Comparison of ENCODE assay signal across 21 cellular contexts in the genomic region with DNA sequence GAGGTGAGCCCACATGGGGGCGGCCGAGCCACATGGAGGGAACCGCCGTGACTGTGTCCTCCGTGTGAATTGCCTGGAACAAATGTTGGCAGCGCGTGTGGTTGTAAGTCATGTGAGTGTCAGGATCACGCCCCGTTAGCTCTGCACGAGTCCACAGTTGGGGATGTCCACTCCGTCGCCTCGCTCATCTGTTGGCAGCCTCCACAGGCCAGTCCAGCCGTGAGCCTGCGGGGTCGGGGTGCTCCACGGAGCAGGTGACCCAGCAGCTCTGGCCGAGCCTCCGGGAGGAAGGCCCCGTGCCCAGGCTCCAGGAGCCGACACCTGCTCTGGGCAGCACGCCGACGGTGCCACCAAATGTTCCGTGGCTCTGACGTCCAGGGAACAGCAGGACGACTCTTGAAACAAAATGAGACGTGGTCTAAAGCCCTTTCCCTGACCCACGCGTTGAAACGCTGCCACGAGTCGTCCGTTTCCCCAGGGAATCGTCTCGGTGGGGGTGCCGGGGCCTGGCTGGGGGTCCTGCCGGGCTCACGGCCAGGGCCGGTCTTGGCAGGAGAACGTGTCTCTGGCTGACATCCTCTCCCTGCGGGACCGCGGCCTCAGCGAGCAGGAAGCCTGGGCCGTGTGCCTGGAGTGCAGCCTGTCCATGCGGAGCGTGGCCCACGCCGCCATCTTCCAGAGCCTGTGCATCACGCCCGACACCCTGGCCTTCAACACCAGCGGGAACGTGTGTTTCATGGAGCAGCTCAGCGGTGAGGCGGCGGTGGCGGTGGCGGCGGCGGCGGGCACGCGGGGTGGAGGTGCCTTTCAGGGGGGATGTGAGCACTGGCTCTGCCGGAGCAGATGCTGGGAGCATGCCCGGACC. TPM values are rescaled to one million over a fixed set of nuclear protein-coding genes. Genes with fewer than 3 reads are reported as not detected.
DNase-seq lines count a peak whose midpoint lies in the region; ATAC-seq and TF ChIP-seq lines count a peak whose summit lies in the region.
"Had no signal": no experiment of that assay in that cellular context is flagged by ENCODE, and none has a peak within 500 bp of the region (broad histone marks: within the 10 kb centered on the region; RNA-seq: fewer than 3 reads in every experiment).

No MANE protein-coding gene starts in this region.

- intact Hi-C loops in cardiac septum (cut with DNase I) = no loop called here
- intact Hi-C loops in right cardiac atrium (cut with DNase I) = no loop called here
- intact Hi-C loops in testis (cut with DNase I; ENCODE audit: low total_unique reads) = no loop called here

- no peak for TF ChIP-seq POLR2A in testis (IDR thresholded peaks at IDR 0.05)

- H3K9me3 ChIP-seq in right atrium auricular region (no peaks in the 10 kb centered on the region), right cardiac atrium (ENCODE audit: control insufficient read depth, low read length) (no peaks in the 10 kb centered on the region), testis (no peaks in the 10 kb centered on the region)
- H3K9me3 ChIP-seq: A549, ascending aorta, Caco-2, stomach had no signal

- H3K27ac ChIP-seq in right atrium auricular region = no peak overlapping the region
- H3K27ac ChIP-seq in right cardiac atrium (ENCODE audit: low read length) = no peak overlapping the region
- no peak overlapping the region for H3K27ac ChIP-seq in testis
- H3K27ac ChIP-seq: A549, ascending aorta, HL-60, stomach had no signal

- H3K36me3 ChIP-seq in right atrium auricular region = no peaks in the 10 kb centered on the region
- no peaks in the 10 kb centered on the region for H3K36me3 ChIP-seq in testis (ENCODE audit: low read depth, missing control alignments)
- H3K36me3 ChIP-seq: ascending aorta, stomach had no signal

- H3K4me1 ChIP-seq in right atrium auricular region (no peaks in the 10 kb centered on the region), right cardiac atrium (ENCODE audit: control insufficient read depth, insufficient read depth, low read length) (no peaks in the 10 kb centered on the region), testis (peaks cover 3% of the 10 kb centered on the region)
- H3K4me1 ChIP-seq: A549, ascending aorta, stomach had no signal

- no peak overlapping the region for H3K4me3 ChIP-seq in right atrium auricular region
- H3K4me3 ChIP-seq in right cardiac atrium (ENCODE audit: low read length) = no peak overlapping the region
- no peak overlapping the region for H3K4me3 ChIP-seq in testis
- H3K4me3 ChIP-seq: A549, ascending aorta, GM23338, stomach had no signal

- 72% methylated on average over 66 of the region's 66 CpGs for WGBS in right cardiac atrium
- WGBS in testis, 2 donors = 59 to 66% methylated on average over 16 to 66 of the region's 66 CpGs

- ATAC-seq in right cardiac atrium = peak; percentile 14 to 16
- ATAC-seq: A549, GM23338 had no signal

- H3K27me3 ChIP-seq in right atrium auricular region = no peaks in the 10 kb centered on the region
- H3K27me3 ChIP-seq in right cardiac atrium (ENCODE audit: control insufficient read depth, insufficient read depth) = no peaks in the 10 kb centered on the region
- H3K27me3 ChIP-seq in testis = no peaks in the 10 kb centered on the region
- H3K27me3 ChIP-seq: ascending aorta had no signal

- DNase-seq in cardiac septum (ENCODE audit: low spot score) = peak; percentile 69
- no peak for DNase-seq in right atrium auricular region (ENCODE audit: low spot score)
- DNase-seq in right cardiac atrium = peak in 2 of 3 donors; percentile 67 to 76
- DNase-seq in nucleus accumbens (lab: John Stamatoyannopoulos, UW) = peak in 32 of 56 donors; percentile 17 to 88 (median 58)
- peak; percentile 63 for DNase-seq in testis
- no peak for DNase-seq in DMS53 (lab: John Stamatoyannopoulos, UW)
- no peak for DNase-seq in foreskin melanocyte
- no peak for DNase-seq in activated CD4-positive, alpha-beta T cell treated with anti-CD3 and anti-CD28 coated beads, Interleukin-2, amount 50 U/mL, for 1 hour
- DNase-seq: effector CD4-positive, alpha-beta T cell; NCI-H1092 treated with DMSO at 0.1 percent for 48 hours; NCI-H1930; NCI-H345; OCI-M1; SHP77 treated with DMSO at 0.1 percent for 48 hours; stomach had no signal

- TF ChIP-seq CTCF in right atrium auricular region (IDR thresholded peaks at IDR 0.05) (no peak), testis (IDR thresholded peaks at IDR 0.05) (no peak)

RNA-seq across cellular contexts. Expression of a gene that starts 7.0 kb away (rescaled TPM):
- total RNA-seq in cardiac septum = 0.05 TPM
- total RNA-seq in right atrium auricular region = 1 to 10 TPM in 1 of 2 donors, under 1 TPM in 1; 0.59 to 1.8 TPM
- total RNA-seq in right cardiac atrium = 1 to 10 TPM in 2 of 4 donors, under 1 TPM in 2; 0.41 to 1.4 (median 0.91) TPM
- polyA plus RNA-seq in right cardiac atrium = 0.23 TPM
- 10 to 100 TPM; 13.3 to 19.8 TPM for total RNA-seq in testis
- 4.2 TPM for polyA plus RNA-seq in testis (ENCODE audit: insufficient read depth, low read depth, low replicate concordance)
- total RNA-seq: Daoy had no signal

Comparison
In these comparisons a context has a peak if more than half of its experiments do, and no peak if none do; other contexts are left out.
1. DNase-seq: peak in cardiac septum (single experiment), right cardiac atrium (2 of 3), nucleus accumbens (32 of 56) and testis (single experiment); none in right atrium auricular region (single experiment), DMS53 (single experiment), foreskin melanocyte (single experiment) and activated CD4-positive, alpha-beta T cell treated with anti-CD3 and anti-CD28 coated beads, Interleukin-2, amount 50 U/mL, for 1 hour (single experiment).
2. RNA of a gene that starts 7.0 kb away (total RNA-seq): 13.3 to 19.8 TPM in testis; 0.59 to 1.8 TPM in right atrium auricular region, 0.41 to 1.4 TPM in right cardiac atrium and 0.05 TPM in cardiac septum (single experiment); every median in the first group is over 4 times any median in the second.